In genomic region chr2:112004246-112004645, GRCh38 we compare ENCODE assay signal across 10 cellular contexts. TPM values are rescaled to one million over a fixed set of nuclear protein-coding genes. Genes with fewer than 3 reads are reported as not detected.
DNase-seq lines count a peak whose midpoint lies in the region; ATAC-seq and TF ChIP-seq lines count a peak whose summit lies in the region.
"Had no signal": no experiment of that assay in that cellular context is flagged by ENCODE, and none has a peak within 500 bp of the region (broad histone marks: within the 10 kb centered on the region; RNA-seq: fewer than 3 reads in every experiment).

No MANE protein-coding gene starts in this region.

- peaks cover 0 to 14% of the 10 kb centered on the region in 2 donors for H3K4me1 ChIP-seq in thyroid gland

- no peaks in the 10 kb centered on the region for H3K36me3 Mint-ChIP-seq in activated CD4-positive, alpha-beta T cell treated with anti-CD3 and anti-CD28 coated beads, Interleukin-2, amount 10 ng/mL, durations not matched to agents 7 days and 5 days (ENCODE audit: low read depth)

- ATAC-seq in GM21529 (IDR thresholded peaks at IDR 0.05; ENCODE audit: unreplicated experiment) (peak; percentile 57), Right ventricle myocardium superior (ENCODE audit: poor library complexity) (peak; percentile 78)

- TF ChIP-seq POLR2A in NB4 (IDR thresholded peaks at IDR 0.05; ENCODE audit: extremely low read depth, insufficient read length) (no peak), thyroid gland (IDR thresholded peaks at IDR 0.05) (no peak), erythroblast (IDR thresholded peaks at IDR 0.05; ENCODE audit: low read length) (no peak)

- H3K4me3 Mint-ChIP-seq in activated CD4-positive, alpha-beta T cell treated with anti-CD3 and anti-CD28 coated beads, Interleukin-2, amount 10 ng/mL, durations not matched to agents 7 days and 5 days, result no peak overlapping the region

- peaks cover 0 to 6% of the 10 kb centered on the region in 2 donors for H3K36me3 ChIP-seq in thyroid gland

- no peak overlapping the region for H3K27ac ChIP-seq in thyroid gland

- H3K4me3 ChIP-seq in NB4 (ENCODE audit: low read depth, low read length) (no peak overlapping the region), thyroid gland (replicated peaks in 1 of 3) (no peak overlapping the region)

- 68 to 77% methylated on average over 5 of the region's 5 CpGs for WGBS in thyroid gland, 2 donors

- POLR2A ChIA-PET in activated CD4-positive, alpha-beta T cell treated with anti-CD3 and anti-CD28 coated beads, Interleukin-2, amount 10 ng/mL, durations not matched to agents 7 days and 5 days (lab: Charles Lee), result no interaction called here

- DNase-seq in NB4 (ENCODE audit: low read depth), result peak; percentile 96
- DNase-seq in Right ventricle myocardium superior, result peak; percentile 72
- peak; percentile 25 to 32 for DNase-seq in thyroid gland
- no peak for DNase-seq in foreskin melanocyte
- DNase-seq in erythroblast (lab: John Stamatoyannopoulos, UW), result no peak
- DNase-seq in activated CD4-positive, alpha-beta T cell treated with anti-CD3 and anti-CD28 coated beads, Interleukin-2, amount 10 ng/mL, durations not matched to agents 7 days and 5 days, result no peak
- DNase-seq: activated naive CD4-positive, alpha-beta T cell; occipital lobe; stimulated activated naive CD4-positive, alpha-beta T cell treated with Interleukin-2 at 50 U/mL for 16 hours had no signal

- no peaks in the 10 kb centered on the region for H3K9me3 ChIP-seq in thyroid gland

- CTCF ChIA-PET in activated CD4-positive, alpha-beta T cell treated with anti-CD3 and anti-CD28 coated beads, Interleukin-2, amount 10 ng/mL, durations not matched to agents 7 days and 5 days (lab: Charles Lee), result interaction anchor here (0.5 to 2.0 kb wide), 2 partner anchors 28 to 40 kb away, joined by 3 to 4 read pairs; no protein-coding TSS in a partner anchor

- intact Hi-C loops in Right ventricle myocardium superior (cut with DNase I), result no loop called here
- intact Hi-C loops in thyroid gland (cut with DNase I), result no loop called here

- H3K4me1 Mint-ChIP-seq in activated CD4-positive, alpha-beta T cell treated with anti-CD3 and anti-CD28 coated beads, Interleukin-2, amount 10 ng/mL, durations not matched to agents 7 days and 5 days, result peaks cover 8% of the 10 kb centered on the region

- TF ChIP-seq CTCF in NB4 (IDR thresholded peaks at IDR 0.05; ENCODE audit: low read depth, low read length) (no peak), thyroid gland (IDR thresholded peaks at IDR 0.05) (no peak)

- H3K27me3 Mint-ChIP-seq in activated CD4-positive, alpha-beta T cell treated with anti-CD3 and anti-CD28 coated beads, Interleukin-2, amount 10 ng/mL, durations not matched to agents 7 days and 5 days, result no peaks in the 10 kb centered on the region

- no peak overlapping the region for H3K27ac Mint-ChIP-seq in activated CD4-positive, alpha-beta T cell treated with anti-CD3 and anti-CD28 coated beads, Interleukin-2, amount 10 ng/mL, durations not matched to agents 7 days and 5 days

- no peaks in the 10 kb centered on the region for H3K9me3 Mint-ChIP-seq in activated CD4-positive, alpha-beta T cell treated with anti-CD3 and anti-CD28 coated beads, Interleukin-2, amount 10 ng/mL, durations not matched to agents 7 days and 5 days

- H3K27me3 ChIP-seq in thyroid gland, result no peaks in the 10 kb centered on the region

RNA-seq across cellular contexts. Expression of gene TMEM87B, which starts 50.8 kb away (rescaled TPM):
- 6.0 TPM for total RNA-seq in Right ventricle myocardium superior
- 10 to 100 TPM; 30.6 to 35.8 (median 34.9) TPM for total RNA-seq in thyroid gland
- total RNA-seq in activated CD4-positive, alpha-beta T cell treated with anti-CD3 and anti-CD28 coated beads, Interleukin-2, amount 10 ng/mL, durations not matched to agents 7 days and 5 days, result 10 to 100 TPM; 20.1 to 22.7 TPM

Comparison
In these comparisons a context has a peak if more than half of its experiments do, and no peak if none do; other contexts are left out.
1. DNase-seq: peak in NB4 (single experiment), Right ventricle myocardium superior (single experiment) and thyroid gland (2 of 2); none in foreskin melanocyte (single experiment), erythroblast (0 of 2) and activated CD4-positive, alpha-beta T cell treated with anti-CD3 and anti-CD28 coated beads, Interleukin-2, amount 10 ng/mL, durations not matched to agents 7 days and 5 days (single experiment).